Comparison of ENCODE assay signal across 10 cellular contexts in the genomic region with DNA sequence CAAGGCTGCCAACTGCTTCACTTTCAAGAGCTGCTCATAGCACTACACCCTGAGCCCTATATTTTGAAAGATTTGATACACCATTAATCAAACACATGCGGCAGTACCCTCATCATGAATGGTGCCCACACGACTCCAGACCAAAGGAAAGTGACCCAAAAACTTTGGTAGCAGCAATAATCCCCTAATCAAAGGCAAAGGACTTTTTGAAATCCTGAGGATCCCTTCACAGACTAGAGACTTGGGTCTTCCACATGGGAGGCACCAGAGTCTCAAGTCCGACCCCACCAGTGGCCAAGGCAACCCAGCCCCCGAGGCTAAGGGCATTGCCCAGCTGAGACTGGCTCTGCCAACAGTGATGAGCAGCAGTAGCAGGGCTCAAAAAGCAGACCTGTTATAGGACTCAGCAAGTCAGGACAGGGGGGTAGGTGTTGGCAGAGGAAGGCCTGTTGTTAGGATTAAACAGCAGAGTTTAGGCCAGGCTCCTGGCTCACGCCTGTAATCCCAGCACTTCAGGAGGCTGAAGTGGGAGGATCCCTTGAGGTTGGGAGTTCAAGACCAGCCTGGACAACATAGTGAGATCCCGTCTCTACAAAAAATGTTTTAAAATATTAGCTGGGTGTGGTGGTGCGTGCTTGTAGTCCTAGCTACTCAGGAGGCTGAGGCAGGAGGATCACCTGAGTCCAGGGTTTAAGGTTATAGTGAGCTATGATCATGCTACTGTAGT. TPM values are rescaled to one million over a fixed set of nuclear protein-coding genes. Genes with fewer than 3 reads are reported as not detected.
A peak's percentile ranks its signal among the peaks of the same experiment; 100 is the strongest.
DNase-seq lines count a peak whose midpoint lies in the region; ATAC-seq, FAIRE-seq and TF ChIP-seq lines count a peak whose summit lies in the region.
"Had no signal": no experiment of that assay in that cellular context is flagged by ENCODE, and none has a peak within 500 bp of the region (broad histone marks: within the 10 kb centered on the region; RNA-seq: fewer than 3 reads in every experiment).

No MANE protein-coding gene starts in this region.

- CTCF ChIA-PET in PC-9 (lab: Charles Lee): no interaction called here

- H3K27me3 ChIP-seq in GM06990 (replicated peaks; ENCODE audit: control insufficient read depth, insufficient read depth, low read length) (no peaks in the 10 kb centered on the region), PC-9 (ENCODE audit: insufficient read depth, low read depth) (no peaks in the 10 kb centered on the region), esophagus squamous epithelium (no peaks in the 10 kb centered on the region)

- ATAC-seq in HG02610 (IDR thresholded peaks at IDR 0.05; ENCODE audit: unreplicated experiment): no peak

- FAIRE-seq in HTR-8/SVneo (lab: Jason Lieb, UNC): no peak

- H3F3A ChIP-seq in PC-9 (ENCODE audit: insufficient read depth, low read depth): peaks cover 18% of the 10 kb centered on the region

- H4K20me1 ChIP-seq in PC-9 (ENCODE audit: insufficient read depth): peaks cover 9% of the 10 kb centered on the region

- no peaks in the 10 kb centered on the region for H3K9me2 ChIP-seq in PC-9 (ENCODE audit: insufficient read depth)

- no peak overlapping the region for H3K27ac ChIP-seq in PC-9
- peak overlapping the region; percentile 12 to 98 (median 78) for H3K27ac ChIP-seq in esophagus squamous epithelium
- H3K27ac ChIP-seq in skin epidermis: peak overlapping the region in 15 of 21 experiments; percentile 7 to 99 (median 68)

- peaks cover 71% of the 10 kb centered on the region for H3K79me2 ChIP-seq in PC-9 (ENCODE audit: low read depth)

- H3K36me3 ChIP-seq in GM06990 (ENCODE audit: control insufficient read depth, insufficient read depth, low read length): peaks cover 20% of the 10 kb centered on the region
- H3K36me3 ChIP-seq in PC-9 (ENCODE audit: low read depth): peaks cover 44% of the 10 kb centered on the region
- H3K36me3 ChIP-seq in esophagus squamous epithelium: peaks cover 10 to 35% (median 20%) of the 10 kb centered on the region in 3 donors

- H3K4me3 ChIP-seq in GM06990 (replicated peaks; ENCODE audit: low read depth, low read length): peak overlapping the region; percentile 12
- peak overlapping the region; percentile 12; the same call in 1 of the 2 replicates for H3K4me3 ChIP-seq in PC-9
- H3K4me3 ChIP-seq in esophagus squamous epithelium: peak overlapping the region in 2 of 4 donors; percentile 40 to 82
- peak overlapping the region in 4 of 7 experiments; percentile 5 to 12 (median 9) for H3K4me3 ChIP-seq in skin epidermis

- peak overlapping the region; percentile 94 for H3K4me2 ChIP-seq in PC-9

- POLR2A ChIA-PET in PC-9 (lab: Charles Lee; ENCODE audit: unreplicated experiment): no interaction called here

- H3K4me1 ChIP-seq in PC-9 (replicated peaks; ENCODE audit: insufficient read depth) (peaks cover 35% of the 10 kb centered on the region), esophagus squamous epithelium (peaks cover 32 to 75% (median 39%) of the 10 kb centered on the region in 3 donors)

- TF ChIP-seq CTCF in GM06990 (IDR thresholded peaks at IDR 0.05; ENCODE audit: insufficient read depth, low read length, poor library complexity, severe bottlenecking) (no peak), PC-9 (conservative IDR thresholded peaks at IDR 0.05) (no peak), esophagus squamous epithelium (IDR thresholded peaks at IDR 0.05) (no peak)

- H3K9me3 ChIP-seq in PC-9 (ENCODE audit: insufficient read depth, low read depth) (no peaks in the 10 kb centered on the region), esophagus squamous epithelium (no peaks in the 10 kb centered on the region)

- no peak for TF ChIP-seq POLR2A in esophagus squamous epithelium (IDR thresholded peaks at IDR 0.05)

- H2AFZ ChIP-seq in PC-9: no peak overlapping the region

- BruUV-seq in PC-9 (replicated peaks; lab: Mats Ljungman, UMichigan): no TSS peak

- DNase-seq in GM06990 (ENCODE audit: extremely low read depth, insufficient read length): no peak
- DNase-seq in PC-9: no peak
- DNase-seq in esophagus squamous epithelium (lab: John Stamatoyannopoulos, UW): no peak
- DNase-seq in HTR-8/SVneo (ENCODE audit: insufficient read length, low spot score): no peak
- no peak for DNase-seq in GF-D8 (lab: John Stamatoyannopoulos, UW)
- DNase-seq in SIG-M5 (lab: John Stamatoyannopoulos, UW): no peak
- DNase-seq: foreskin melanocyte, NCI-H2081 had no signal

- WGBS in esophagus squamous epithelium, 2 donors: 60 to 65% methylated on average over 7 of the region's 7 CpGs

- intact Hi-C loops in PC-9 (cut with micrococcal nuclease; ENCODE audit: unreplicated experiment): loop anchor here (5.0 kb wide), 1 partner anchor 123 kb away; no protein-coding TSS in a partner anchor
- intact Hi-C loops in esophagus squamous epithelium (cut with DNase I): no loop called here

RNA-seq across cellular contexts. Expression of a gene that starts 3.2 kb away (rescaled TPM):
- total RNA-seq in PC-9 (2021) (63.8 and 92.8 TPM in 2 replicates), esophagus squamous epithelium (10 to 100 TPM; 25.4 to 38.6 (median 34.6) TPM)

RNA-seq across cellular contexts. Expression of a gene that starts 50.2 kb away (rescaled TPM):
- 14.0 and 19.0 TPM in 2 replicates for total RNA-seq in PC-9 (2021)
- 10 to 100 TPM; 10.8 to 13.2 (median 11.4) TPM for total RNA-seq in esophagus squamous epithelium
